ENCODE assay signal across 18 cellular contexts in genomic region chr3:7545334-7545733, GRCh38.
DNase-seq lines count a peak whose midpoint lies in the region; ATAC-seq and TF ChIP-seq lines count a peak whose summit lies in the region.
"Had no signal": no experiment of that assay in that cellular context is flagged by ENCODE, and none has a peak within 500 bp of the region (broad histone marks: within the 10 kb centered on the region; RNA-seq: fewer than 3 reads in every experiment).

No MANE protein-coding gene starts in this region.

- no peaks in the 10 kb centered on the region for H3K4me1 Mint-ChIP-seq in stimulated activated naive CD8-positive, alpha-beta T cell treated with anti-CD3 and anti-CD28 coated beads, Interleukin-15, Interleukin-2, amounts not matched to agents 100 ng/mL and 50 ng/mL, for 24 hours (ENCODE audit: low read depth)
- H3K4me1 Mint-ChIP-seq: CD4-positive, alpha-beta memory T cell had no signal

- H2AFZ ChIP-seq in smooth muscle cell (ENCODE audit: low read depth): no peak overlapping the region

- no peak for ATAC-seq in stimulated activated naive CD8-positive, alpha-beta T cell treated with anti-CD3 and anti-CD28 coated beads, Interleukin-15, Interleukin-2, amounts not matched to agents 100 U/mL and 50 U/mL, for 24 hours
- ATAC-seq in esophagus mucosa (no peak), HG03095 (IDR thresholded peaks at IDR 0.05; ENCODE audit: unreplicated experiment) (no peak)
- ATAC-seq: A549, HepG2 had no signal

- H3K27me3 Mint-ChIP-seq in stimulated activated naive CD8-positive, alpha-beta T cell treated with anti-CD3 and anti-CD28 coated beads, Interleukin-15, Interleukin-2, amounts not matched to agents 100 ng/mL and 50 ng/mL, for 24 hours: no peaks in the 10 kb centered on the region
- H3K27me3 Mint-ChIP-seq: CD4-positive, alpha-beta memory T cell had no signal

- H3K4me2 ChIP-seq in smooth muscle cell: no peak overlapping the region
- H3K4me2 ChIP-seq: A549 had no signal

- no peaks in the 10 kb centered on the region for H4K20me1 ChIP-seq in smooth muscle cell (ENCODE audit: low read depth)

- H3K36me3 Mint-ChIP-seq in stimulated activated naive CD8-positive, alpha-beta T cell treated with anti-CD3 and anti-CD28 coated beads, Interleukin-15, Interleukin-2, amounts not matched to agents 100 ng/mL and 50 ng/mL, for 24 hours (ENCODE audit: low read depth): no peaks in the 10 kb centered on the region
- H3K36me3 Mint-ChIP-seq: CD4-positive, alpha-beta memory T cell had no signal

- no peaks in the 10 kb centered on the region for H3K79me2 ChIP-seq in smooth muscle cell (ENCODE audit: low read depth)

- H3K27ac Mint-ChIP-seq in stimulated activated naive CD8-positive, alpha-beta T cell treated with anti-CD3 and anti-CD28 coated beads, Interleukin-15, Interleukin-2, amounts not matched to agents 100 ng/mL and 50 ng/mL, for 24 hours: peak overlapping the region; percentile 5
- H3K27ac Mint-ChIP-seq: CD4-positive, alpha-beta memory T cell had no signal

- H3K4me1 ChIP-seq in smooth muscle cell (ENCODE audit: low read depth): no peaks in the 10 kb centered on the region
- H3K4me1 ChIP-seq: A549 had no signal

- no peaks in the 10 kb centered on the region for H3K27me3 ChIP-seq in smooth muscle cell (ENCODE audit: low read depth)

- no peaks in the 10 kb centered on the region for H3F3A ChIP-seq in smooth muscle cell (ENCODE audit: low read depth)

- H3K4me3 ChIP-seq in choroid plexus epithelial cell (ENCODE audit: low read depth, low read length): no peak overlapping the region
- no peak overlapping the region for H3K4me3 ChIP-seq in fibroblast of pulmonary artery (replicated peaks; ENCODE audit: low read depth, low read length)
- H3K4me3 ChIP-seq in smooth muscle cell: no peak overlapping the region
- H3K4me3 ChIP-seq: A549 had no signal

- H3K4me3 Mint-ChIP-seq in stimulated activated naive CD8-positive, alpha-beta T cell treated with anti-CD3 and anti-CD28 coated beads, Interleukin-15, Interleukin-2, amounts not matched to agents 100 ng/mL and 50 ng/mL, for 24 hours: no peak overlapping the region
- H3K4me3 Mint-ChIP-seq: CD4-positive, alpha-beta memory T cell; H9 had no signal

- TF ChIP-seq CTCF in choroid plexus epithelial cell (conservative IDR thresholded peaks at IDR 0.05; ENCODE audit: low read depth, low read length) (no peak), fibroblast of pulmonary artery (IDR thresholded peaks at IDR 0.05; ENCODE audit: low read length, missing control alignments) (no peak), smooth muscle cell (IDR thresholded peaks at IDR 0.05; ENCODE audit: borderline replicate concordance, insufficient read depth, poor library complexity, severe bottlenecking) (no peak)

- H3K9me3 ChIP-seq in smooth muscle cell (replicated peaks; ENCODE audit: low read depth): no peaks in the 10 kb centered on the region

- H3K9me3 Mint-ChIP-seq in stimulated activated naive CD8-positive, alpha-beta T cell treated with anti-CD3 and anti-CD28 coated beads, Interleukin-15, Interleukin-2, amounts not matched to agents 100 ng/mL and 50 ng/mL, for 24 hours: no peaks in the 10 kb centered on the region

- no peak overlapping the region for H3K27ac ChIP-seq in smooth muscle cell (ENCODE audit: low read depth)
- H3K27ac ChIP-seq: 22Rv1, A549, C4-2B had no signal

- no peak for DNase-seq in stimulated activated naive CD8-positive, alpha-beta T cell treated with anti-CD3 and anti-CD28 coated beads, Interleukin-15, Interleukin-2, amounts not matched to agents 100 U/mL and 50 U/mL, for 24 hours
- DNase-seq in choroid plexus epithelial cell (ENCODE audit: low read depth) (peak; percentile 21), fibroblast of pulmonary artery (ENCODE audit: low read depth) (peak; percentile 25), smooth muscle cell (lab: John Stamatoyannopoulos, UW; ENCODE audit: unreplicated experiment) (no peak)
- DNase-seq: AML-193; CD4-positive, alpha-beta memory T cell; DMS153; DMS79; GDM1; GOT3; H9 had no signal

- H3K9ac ChIP-seq in smooth muscle cell (ENCODE audit: low read depth): no peak overlapping the region

- no peaks in the 10 kb centered on the region for H3K36me3 ChIP-seq in smooth muscle cell (ENCODE audit: low read depth)

- 79% methylated on average over 3 of the region's 3 CpGs for WGBS in smooth muscle cell (ENCODE audit: low lambda C conversion rate)

Comparison
In these comparisons a context has a peak if more than half of its experiments do, and no peak if none do; other contexts are left out.
1. DNase-seq: peak in choroid plexus epithelial cell (single experiment) and fibroblast of pulmonary artery (single experiment); none in stimulated activated naive CD8-positive, alpha-beta T cell treated with anti-CD3 and anti-CD28 coated beads, Interleukin-15, Interleukin-2, amounts not matched to agents 100 U/mL and 50 U/mL, for 24 hours (single experiment) and smooth muscle cell (single experiment).